In genomic region chr11:47917643-47918369, GRCh38 we compare ENCODE assay signal across 2 cellular contexts.
A peak's percentile ranks its signal among the peaks of the same experiment; 100 is the strongest.
TF ChIP-seq lines count a peak whose summit lies in the region.

No MANE protein-coding gene starts in this region.

TF ChIP-seq in HEK293, 187 proteins besides CTCF, POLR2A, EP300 and RAD21 (continued from another document and continues in another):
- TF ChIP-seq ZNF362 (tag by site-specific recombination; IDR thresholded peaks at IDR 0.05) (no peak), ZEB2 (tag by site-specific recombination; IDR thresholded peaks at IDR 0.05) (no peak), ZNF335 (tag by site-specific recombination; conservative IDR thresholded peaks at IDR 0.05) (no peak), ZNF626 (tag by site-specific recombination; IDR thresholded peaks at IDR 0.05) (no peak), KLF7 (tag by site-specific recombination; IDR thresholded peaks at IDR 0.05; ENCODE audit: borderline replicate concordance) (no peak), ZNF701 (tag by site-specific recombination; IDR thresholded peaks at IDR 0.05) (no peak), ZNF112 (tag by site-specific recombination; IDR thresholded peaks at IDR 0.05) (no peak), SP2 (tag by site-specific recombination; IDR thresholded peaks at IDR 0.05) (peak; percentile 18; the same call in 1 of the 2 replicates), ZNF48 (tag by site-specific recombination; IDR thresholded peaks at IDR 0.05) (no peak), ZNF302 (tag by site-specific recombination; IDR thresholded peaks at IDR 0.05; ENCODE audit: low read depth) (no peak), ZBTB8A (tag by site-specific recombination; IDR thresholded peaks at IDR 0.05) (peak; percentile 51; the same call in 1 of the 2 replicates), ZNF24 (tag by site-specific recombination; IDR thresholded peaks at IDR 0.05) (0 out of 2 replicates have a peak, but pooled peaks have one; percentile 33)
- TF ChIP-seq, protein P1, sequence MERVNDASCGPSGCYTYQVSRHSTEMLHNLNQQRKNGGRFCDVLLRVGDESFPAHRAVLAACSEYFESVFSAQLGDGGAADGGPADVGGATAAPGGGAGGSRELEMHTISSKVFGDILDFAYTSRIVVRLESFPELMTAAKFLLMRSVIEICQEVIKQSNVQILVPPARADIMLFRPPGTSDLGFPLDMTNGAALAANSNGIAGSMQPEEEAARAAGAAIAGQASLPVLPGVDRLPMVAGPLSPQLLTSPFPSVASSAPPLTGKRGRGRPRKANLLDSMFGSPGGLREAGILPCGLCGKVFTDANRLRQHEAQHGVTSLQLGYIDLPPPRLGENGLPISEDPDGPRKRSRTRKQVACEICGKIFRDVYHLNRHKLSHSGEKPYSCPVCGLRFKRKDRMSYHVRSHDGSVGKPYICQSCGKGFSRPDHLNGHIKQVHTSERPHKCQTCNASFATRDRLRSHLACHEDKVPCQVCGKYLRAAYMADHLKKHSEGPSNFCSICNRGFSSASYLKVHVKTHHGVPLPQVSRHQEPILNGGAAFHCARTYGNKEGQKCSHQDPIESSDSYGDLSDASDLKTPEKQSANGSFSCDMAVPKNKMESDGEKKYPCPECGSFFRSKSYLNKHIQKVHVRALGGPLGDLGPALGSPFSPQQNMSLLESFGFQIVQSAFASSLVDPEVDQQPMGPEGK (tag by site-specific recombination; IDR thresholded peaks at IDR 0.05) = no peak
- TF ChIP-seq, protein P2, sequence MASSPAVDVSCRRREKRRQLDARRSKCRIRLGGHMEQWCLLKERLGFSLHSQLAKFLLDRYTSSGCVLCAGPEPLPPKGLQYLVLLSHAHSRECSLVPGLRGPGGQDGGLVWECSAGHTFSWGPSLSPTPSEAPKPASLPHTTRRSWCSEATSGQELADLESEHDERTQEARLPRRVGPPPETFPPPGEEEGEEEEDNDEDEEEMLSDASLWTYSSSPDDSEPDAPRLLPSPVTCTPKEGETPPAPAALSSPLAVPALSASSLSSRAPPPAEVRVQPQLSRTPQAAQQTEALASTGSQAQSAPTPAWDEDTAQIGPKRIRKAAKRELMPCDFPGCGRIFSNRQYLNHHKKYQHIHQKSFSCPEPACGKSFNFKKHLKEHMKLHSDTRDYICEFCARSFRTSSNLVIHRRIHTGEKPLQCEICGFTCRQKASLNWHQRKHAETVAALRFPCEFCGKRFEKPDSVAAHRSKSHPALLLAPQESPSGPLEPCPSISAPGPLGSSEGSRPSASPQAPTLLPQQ (tag by site-specific recombination; IDR thresholded peaks at IDR 0.05) = no peak
- TF ChIP-seq, protein P3, sequence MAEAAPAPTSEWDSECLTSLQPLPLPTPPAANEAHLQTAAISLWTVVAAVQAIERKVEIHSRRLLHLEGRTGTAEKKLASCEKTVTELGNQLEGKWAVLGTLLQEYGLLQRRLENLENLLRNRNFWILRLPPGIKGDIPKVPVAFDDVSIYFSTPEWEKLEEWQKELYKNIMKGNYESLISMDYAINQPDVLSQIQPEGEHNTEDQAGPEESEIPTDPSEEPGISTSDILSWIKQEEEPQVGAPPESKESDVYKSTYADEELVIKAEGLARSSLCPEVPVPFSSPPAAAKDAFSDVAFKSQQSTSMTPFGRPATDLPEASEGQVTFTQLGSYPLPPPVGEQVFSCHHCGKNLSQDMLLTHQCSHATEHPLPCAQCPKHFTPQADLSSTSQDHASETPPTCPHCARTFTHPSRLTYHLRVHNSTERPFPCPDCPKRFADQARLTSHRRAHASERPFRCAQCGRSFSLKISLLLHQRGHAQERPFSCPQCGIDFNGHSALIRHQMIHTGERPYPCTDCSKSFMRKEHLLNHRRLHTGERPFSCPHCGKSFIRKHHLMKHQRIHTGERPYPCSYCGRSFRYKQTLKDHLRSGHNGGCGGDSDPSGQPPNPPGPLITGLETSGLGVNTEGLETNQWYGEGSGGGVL (tag by site-specific recombination; IDR thresholded peaks at IDR 0.05) = no peak

TF ChIP-seq in K562, 482 proteins besides CTCF, POLR2A, EP300 and RAD21 (continued from another document and continues in another):
- TF ChIP-seq MYC (IDR thresholded peaks at IDR 0.05; ENCODE audit: low read depth, low read length) = peak; percentile 58
- no peak for TF ChIP-seq MYC (CRISPR knock-in tag; IDR thresholded peaks at IDR 0.05; ENCODE audit: borderline replicate concordance, low read depth)
- TF ChIP-seq TOE1 (IDR thresholded peaks at IDR 0.05; ENCODE audit: borderline replicate concordance) = peak; percentile 38; the same call in 1 of the 2 replicates
- TF ChIP-seq TOE1 (CRISPR knock-in tag; IDR thresholded peaks at IDR 0.05; ENCODE audit: borderline replicate concordance, low read depth) = no peak
- TF ChIP-seq ZFX (CRISPR knock-in tag; IDR thresholded peaks at IDR 0.05) = no peak
- no peak for TF ChIP-seq CREM (IDR thresholded peaks at IDR 0.05; ENCODE audit: low read depth)
- TF ChIP-seq KDM1A (IDR thresholded peaks at IDR 0.05) = peak; percentile 88 to 89
- TF ChIP-seq ZNF282 (CRISPR knock-in tag; IDR thresholded peaks at IDR 0.05) = no peak
- no peak for TF ChIP-seq GTF2F1 (IDR thresholded peaks at IDR 0.05; ENCODE audit: low read depth, low read length)
- TF ChIP-seq NFYB (IDR thresholded peaks at IDR 0.05; ENCODE audit: extremely low read depth, insufficient read length) = peak; percentile 41
- TF ChIP-seq ZNF175 (CRISPR knock-in tag; IDR thresholded peaks at IDR 0.05; ENCODE audit: low read depth) = peak; percentile 33; the same call in 1 of the 2 replicates
- TF ChIP-seq SUPT5H (IDR thresholded peaks at IDR 0.05) = no peak
- TF ChIP-seq CUX1 (CRISPR knock-in tag; IDR thresholded peaks at IDR 0.05) = no peak
- no peak for TF ChIP-seq ZNF316 (IDR thresholded peaks at IDR 0.05)
- TF ChIP-seq ZNF277 (CRISPR knock-in tag; IDR thresholded peaks at IDR 0.05; ENCODE audit: borderline replicate concordance) = no peak
- no peak for TF ChIP-seq HIVEP1 (CRISPR knock-in tag; IDR thresholded peaks at IDR 0.05)
- peak; percentile 47; the same call in 1 of the 2 replicates for TF ChIP-seq MBD2 (IDR thresholded peaks at IDR 0.05; ENCODE audit: borderline replicate concordance, low read depth)
- no peak for TF ChIP-seq HOXB6 (CRISPR knock-in tag; IDR thresholded peaks at IDR 0.05; ENCODE audit: borderline replicate concordance)
- peak; percentile 80; the same call in 1 of the 2 replicates for TF ChIP-seq CEBPG (CRISPR knock-in tag; IDR thresholded peaks at IDR 0.05)
- TF ChIP-seq CEBPG (tag; conservative IDR thresholded peaks at IDR 0.05 in 1 of 2, IDR thresholded peaks at IDR 0.05 in 1 of 2) = peak; percentile 64 to 76
- no peak for TF ChIP-seq PTTG1 (tag; IDR thresholded peaks at IDR 0.05; ENCODE audit: low read depth)
- no peak for TF ChIP-seq ZNF551 (CRISPR knock-in tag; IDR thresholded peaks at IDR 0.05)
- peak; percentile 92 for TF ChIP-seq ADNP (tag; IDR thresholded peaks at IDR 0.05)
- TF ChIP-seq VEZF1 (CRISPR knock-in tag; IDR thresholded peaks at IDR 0.05) = peak; percentile 69
- no peak for TF ChIP-seq NCOR1 (IDR thresholded peaks at IDR 0.05)
- peak; percentile 54 for TF ChIP-seq RBM25 (IDR thresholded peaks at IDR 0.05; ENCODE audit: low read depth, low read length, severe bottlenecking)
- TF ChIP-seq SMAD4 (CRISPR knock-in tag; conservative IDR thresholded peaks at IDR 0.05) = peak; percentile 39; the same call in 1 of the 2 replicates
- TF ChIP-seq CBFA2T2 (conservative IDR thresholded peaks at IDR 0.05) = peak; percentile 63
- 0 out of 2 replicates have a peak, but pooled peaks have one; percentile 46 for TF ChIP-seq CTBP1 (IDR thresholded peaks at IDR 0.05; ENCODE audit: borderline replicate concordance)
- TF ChIP-seq HBP1 (CRISPR knock-in tag; IDR thresholded peaks at IDR 0.05) = no peak
- TF ChIP-seq, protein P4, sequence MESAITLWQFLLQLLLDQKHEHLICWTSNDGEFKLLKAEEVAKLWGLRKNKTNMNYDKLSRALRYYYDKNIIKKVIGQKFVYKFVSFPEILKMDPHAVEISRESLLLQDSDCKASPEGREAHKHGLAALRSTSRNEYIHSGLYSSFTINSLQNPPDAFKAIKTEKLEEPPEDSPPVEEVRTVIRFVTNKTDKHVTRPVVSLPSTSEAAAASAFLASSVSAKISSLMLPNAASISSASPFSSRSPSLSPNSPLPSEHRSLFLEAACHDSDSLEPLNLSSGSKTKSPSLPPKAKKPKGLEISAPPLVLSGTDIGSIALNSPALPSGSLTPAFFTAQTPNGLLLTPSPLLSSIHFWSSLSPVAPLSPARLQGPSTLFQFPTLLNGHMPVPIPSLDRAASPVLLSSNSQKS (CRISPR knock-in tag; IDR thresholded peaks at IDR 0.05) = no peak
- TF ChIP-seq ZSCAN29 (IDR thresholded peaks at IDR 0.05) = no peak
- TF ChIP-seq, protein P5, sequence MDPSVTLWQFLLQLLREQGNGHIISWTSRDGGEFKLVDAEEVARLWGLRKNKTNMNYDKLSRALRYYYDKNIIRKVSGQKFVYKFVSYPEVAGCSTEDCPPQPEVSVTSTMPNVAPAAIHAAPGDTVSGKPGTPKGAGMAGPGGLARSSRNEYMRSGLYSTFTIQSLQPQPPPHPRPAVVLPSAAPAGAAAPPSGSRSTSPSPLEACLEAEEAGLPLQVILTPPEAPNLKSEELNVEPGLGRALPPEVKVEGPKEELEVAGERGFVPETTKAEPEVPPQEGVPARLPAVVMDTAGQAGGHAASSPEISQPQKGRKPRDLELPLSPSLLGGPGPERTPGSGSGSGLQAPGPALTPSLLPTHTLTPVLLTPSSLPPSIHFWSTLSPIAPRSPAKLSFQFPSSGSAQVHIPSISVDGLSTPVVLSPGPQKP (CRISPR knock-in tag; IDR thresholded peaks at IDR 0.05) = no peak
- peak; percentile 67; the same call in 1 of the 2 replicates for TF ChIP-seq ZBTB33 (CRISPR knock-in tag; IDR thresholded peaks at IDR 0.05)
- TF ChIP-seq ELF1 (tag; IDR thresholded peaks at IDR 0.05) = peak; percentile 79
